In genomic region chr17:48830840-48831548, GRCh38 we compare ENCODE assay signal across 8 cellular contexts. TPM values are rescaled to one million over a fixed set of nuclear protein-coding genes. Genes with fewer than 3 reads are reported as not detected.
DNase-seq lines count a peak whose midpoint lies in the region; ATAC-seq, FAIRE-seq and TF ChIP-seq lines count a peak whose summit lies in the region.

TSS of gene CALCOCO2 (plus strand) at chr17:48831035. CDS start at chr17:48841708, 10,673 bp downstream.

- ATAC-seq in GM18909 (IDR thresholded peaks at IDR 0.05; ENCODE audit: poor library complexity, unreplicated experiment) (peak; percentile 84), HG03175 (IDR thresholded peaks at IDR 0.05; ENCODE audit: unreplicated experiment) (peak; percentile 84), WTC11 (peak; percentile 96)

- peak within 1 kb of the TSS; percentile 76 for H3K4me3 ChIP-seq in bronchial epithelial cell (ENCODE audit: low read depth, low read length)
- peak within 1 kb of the TSS; percentile 58 to 95 (median 71) for H3K4me3 ChIP-seq in spleen

- H3K27me3 ChIP-seq in bronchial epithelial cell (ENCODE audit: control insufficient read depth, insufficient read depth, low read length) (no peaks in the 10 kb centered on the region), spleen (replicated peaks in 1 of 7) (no peaks in the 10 kb centered on the region)

- H3K9me3 Mint-ChIP-seq in WTC11 = no peaks in the 10 kb centered on the region
- no peaks in the 10 kb centered on the region for H3K9me3 Mint-ChIP-seq in immature natural killer cell

- FAIRE-seq in bronchial epithelial cell (lab: Jason Lieb, UNC) = no peak

- H3K4me1 Mint-ChIP-seq in WTC11 (peaks cover 3% of the 10 kb centered on the region; the same call in 1 of the 2 replicates), immature natural killer cell (peaks cover 43 to 52% of the 10 kb centered on the region in 2 donors)

- H3K36me3 ChIP-seq in bronchial epithelial cell (ENCODE audit: control insufficient read depth, insufficient read depth, low read length) (no peaks in the 10 kb centered on the region), spleen (peaks cover 0 to 12% (median 0%) of the 10 kb centered on the region in 6 donors)

- TF ChIP-seq POLR2A in spleen (IDR thresholded peaks at IDR 0.05) = peak in 2 of 3 donors; percentile 45 to 73

- peak within 1 kb of the TSS; percentile 79 to 100 (median 96) for H3K27ac ChIP-seq in spleen

- H3K9me3 ChIP-seq in spleen = no peaks in the 10 kb centered on the region

- 0 to 1% (median 0%) methylated on average over 27 to 48 of the region's 48 CpGs for WGBS in spleen, 5 donors

- TF ChIP-seq CTCF in WTC11 (IDR thresholded peaks at IDR 0.05) = no peak
- TF ChIP-seq CTCF in bronchial epithelial cell (IDR thresholded peaks at IDR 0.05; ENCODE audit: insufficient read depth, low read length, severe bottlenecking) = no peak
- TF ChIP-seq CTCF in spleen (IDR thresholded peaks at IDR 0.05 in 8 of 11, conservative IDR thresholded peaks at IDR 0.05 in 3 of 11) = peak in 4 of 11 experiments; percentile 7 to 34 (median 24)

- DNase-seq in AG08396 (ENCODE audit: low spot score) = peak; percentile 95
- DNase-seq in NCI-H345 (lab: John Stamatoyannopoulos, UW) = peak; percentile 94
- peak; percentile 91 for DNase-seq in WTC11 (ENCODE audit: low spot score)
- peak; percentile 76 for DNase-seq in bronchial epithelial cell (ENCODE audit: low read depth)
- peak; percentile 87 to 90 (median 89) for DNase-seq in immature natural killer cell
- peak; percentile 98 for DNase-seq in spleen

- POLR2A ChIA-PET in WTC11 (lab: Charles Lee) = no interaction called here

- H3K36me3 Mint-ChIP-seq in WTC11 (no peaks in the 10 kb centered on the region), immature natural killer cell (peaks cover 0 to 2% (median 0%) of the 10 kb centered on the region in 3 donors)

- H3K4me3 Mint-ChIP-seq in WTC11 (peak within 1 kb of the TSS; percentile 96), immature natural killer cell (peak within 1 kb of the TSS; percentile 97 to 99 (median 98))

- CTCF ChIA-PET in WTC11 (lab: Charles Lee) = interaction anchor here (0.9 to 3.0 kb wide), 8 partner anchors 13 to 157 kb away, joined by 3 to 19 read pairs (median 6); no protein-coding TSS in a partner anchor

- intact Hi-C loops in spleen (cut with DNase I; ENCODE audit: low total_unique reads) = no loop called here

- peaks cover 27 to 54% (median 52%) of the 10 kb centered on the region in 6 donors for H3K4me1 ChIP-seq in spleen

- H3K27ac Mint-ChIP-seq in WTC11 (peak within 1 kb of the TSS; percentile 98), immature natural killer cell (peak within 1 kb of the TSS; percentile 96 to 98 (median 98))

- H3K27me3 Mint-ChIP-seq in WTC11 (ENCODE audit: low read depth) (no peaks in the 10 kb centered on the region; the same call in 1 of the 2 replicates), immature natural killer cell (ENCODE audit: low read depth in 3 of 3) (peaks cover 4 to 12% (median 9%) of the 10 kb centered on the region in 3 donors)

TF ChIP-seq in WTC11, 78 proteins besides CTCF, POLR2A, EP300 and RAD21 (continues in another document):
- TF ChIP-seq GABPB1 (CRISPR knock-in tag; IDR thresholded peaks at IDR 0.05) (peak; percentile 91), HMGXB4 (CRISPR knock-in tag; IDR thresholded peaks at IDR 0.05) (peak; percentile 62), MAX (CRISPR knock-in tag; IDR thresholded peaks at IDR 0.05) (peak; percentile 81), ZNF121 (CRISPR knock-in tag; IDR thresholded peaks at IDR 0.05) (peak; percentile 88), FOXK1 (CRISPR knock-in tag; IDR thresholded peaks at IDR 0.05) (0 out of 2 replicates have a peak, but pooled peaks have one; percentile 24), USF1 (CRISPR knock-in tag; IDR thresholded peaks at IDR 0.05) (peak; percentile 44; the same call in 1 of the 2 replicates), MLX (CRISPR knock-in tag; IDR thresholded peaks at IDR 0.05) (no peak), ATF3 (CRISPR knock-in tag; conservative IDR thresholded peaks at IDR 0.05) (no peak), ZNF423 (CRISPR knock-in tag; IDR thresholded peaks at IDR 0.05) (peak; percentile 83), ZSCAN18 (CRISPR knock-in tag; IDR thresholded peaks at IDR 0.05) (no peak), ZNF219 (CRISPR knock-in tag; IDR thresholded peaks at IDR 0.05; ENCODE audit: borderline replicate concordance) (peak; percentile 58; the same call in 1 of the 2 replicates), SP1 (CRISPR knock-in tag; conservative IDR thresholded peaks at IDR 0.05) (peak; percentile 96), E2F1 (CRISPR knock-in tag; IDR thresholded peaks at IDR 0.05) (0 out of 2 replicates have a peak, but pooled peaks have one; percentile 14)

RNA-seq across cellular contexts. Expression of gene CALCOCO2, which starts in this region (rescaled TPM):
- total RNA-seq in WTC11 (2021) = 27.0 to 32.6 TPM (median 31.2 TPM) in 3 replicates
- 30.3 and 60.3 TPM in 2 replicates for total RNA-seq in bronchial epithelial cell
- 100 to 1,000 TPM; 164 to 267 (median 199) TPM for polyA plus RNA-seq in immature natural killer cell
- 100 to 1,000 TPM; 113 to 167 (median 136) TPM for total RNA-seq in spleen
- 10 to 100 TPM; 30.1 to 45.7 (median 31.7) TPM for polyA plus RNA-seq in spleen

Comparison
In these comparisons a context has a peak if more than half of its experiments do, and no peak if none do; other contexts are left out.
1. Peak in every context shown above with its lines: DNase-seq, ATAC-seq, H3K4me3 ChIP-seq and H3K27ac ChIP-seq.